Comparison of ENCODE assay signal across 17 cellular contexts in genomic region chr2:148936857-148937450, GRCh38.
DNase-seq lines count a peak whose midpoint lies in the region; ATAC-seq and TF ChIP-seq lines count a peak whose summit lies in the region.
"Had no signal": no experiment of that assay in that cellular context is flagged by ENCODE, and none has a peak within 500 bp of the region (broad histone marks: within the 10 kb centered on the region; RNA-seq: fewer than 3 reads in every experiment).

No MANE protein-coding gene starts in this region.

- peaks cover 2% of the 10 kb centered on the region; the same call in 1 of the 2 replicates for H3F3A ChIP-seq in PC-9 (ENCODE audit: insufficient read depth, low read depth)

- H2BK20ac ChIP-seq in H9 (ENCODE audit: low read depth, low read length, poor library complexity, severe bottlenecking) = no peak overlapping the region

- intact Hi-C loops in PC-9 (cut with micrococcal nuclease; ENCODE audit: unreplicated experiment) = no loop called here
- intact Hi-C loops in heart right ventricle (cut with DNase I) = no loop called here

- ATAC-seq in DND-41 (ENCODE audit: insufficient read depth, low read depth) (0 out of 3 replicates have a peak, but pooled peaks have one; percentile 35), foreskin keratinocyte (no peak), GM19023 (IDR thresholded peaks at IDR 0.05; ENCODE audit: unreplicated experiment) (no peak), T-cell (replicated peaks in 1 of 4) (no peak), heart right ventricle (no peak)
- ATAC-seq: left lobe of liver had no signal

- H3K27me3 ChIP-seq in DND-41 (ENCODE audit: insufficient read depth, low read length, poor library complexity) (peaks cover 8% of the 10 kb centered on the region), H9 (ENCODE audit: insufficient read depth, low read length) (no peaks in the 10 kb centered on the region), PC-9 (ENCODE audit: insufficient read depth, low read depth) (no peaks in the 10 kb centered on the region), foreskin keratinocyte (peaks cover 8% of the 10 kb centered on the region), heart right ventricle (peaks cover 0 to 7% (median 0%) of the 10 kb centered on the region in 7 donors)

- H3K4me3 Mint-ChIP-seq in H9 (no peak overlapping the region), T-cell (no peak overlapping the region)
- H3K4me3 Mint-ChIP-seq: activated naive CD8-positive, alpha-beta T cell treated with anti-CD3 and anti-CD28 coated beads for 36 hours; naive B cell had no signal

- H3K9me3 Mint-ChIP-seq in H9 (no peaks in the 10 kb centered on the region; a peak in 1 of 5 replicates), T-cell (no peaks in the 10 kb centered on the region)
- H3K9me3 Mint-ChIP-seq: activated naive CD8-positive, alpha-beta T cell treated with anti-CD3 and anti-CD28 coated beads for 36 hours; naive B cell had no signal

- H4K8ac ChIP-seq in H9 (replicated peaks; ENCODE audit: insufficient read length, low read depth, low read length) = no peak overlapping the region

- H3K4ac ChIP-seq in H9 (ENCODE audit: low read depth, low read length) = no peak overlapping the region

- H3K4me1 ChIP-seq in DND-41 (ENCODE audit: insufficient read depth, low read length) (no peaks in the 10 kb centered on the region), H9 (ENCODE audit: insufficient read depth, low read length) (no peaks in the 10 kb centered on the region), PC-9 (replicated peaks; ENCODE audit: insufficient read depth) (no peaks in the 10 kb centered on the region), foreskin keratinocyte (no peaks in the 10 kb centered on the region), heart right ventricle (no peaks in the 10 kb centered on the region)

- CTCF ChIA-PET in PC-9 (lab: Charles Lee) = no interaction called here
- CTCF ChIA-PET in T-cell (lab: Charles Lee) = interaction anchor here in 1 of 2 donors (1.0 kb wide), 1 partner anchor 10 kb away, joined by 3 read pairs; no protein-coding TSS in a partner anchor

- DNase-seq in DND-41 (no peak), H9 (no peak), PC-9 (no peak), foreskin keratinocyte (no peak), NCI-H2171 (lab: John Stamatoyannopoulos, UW) (no peak), T-cell (no peak), heart right ventricle (no peak)
- DNase-seq: activated CD4-positive, CD25-positive, alpha-beta regulatory T cell treated with anti-CD3 and anti-CD28 coated beads, Interleukin-2, amount 50 U/mL, for 72 hours; activated naive CD8-positive, alpha-beta T cell treated with anti-CD3 and anti-CD28 coated beads for 36 hours; activated T-cell treated with anti-CD3 and anti-CD28 coated beads for 4 hours; DMS79 treated with DMSO at 0.1 percent for 48 hours; naive B cell; NCI-H2081 treated with DMSO at 0.1 percent for 48 hours; stimulated activated CD4-positive, alpha-beta T cell treated with anti-CD3 and anti-CD28 coated beads, Interleukin-1b, Interleukin-23, amount 100 ng/mL, for 48 hours had no signal

- TF ChIP-seq CTCF in DND-41 (IDR thresholded peaks at IDR 0.05; ENCODE audit: borderline replicate concordance, extremely low read depth, low read length, poor library complexity, severe bottlenecking) (no peak), H9 (conservative IDR thresholded peaks at IDR 0.05) (peak; percentile 41; the same call in 1 of the 3 replicates), PC-9 (conservative IDR thresholded peaks at IDR 0.05) (0 out of 2 replicates have a peak, but pooled peaks have one; percentile 13), foreskin keratinocyte (conservative IDR thresholded peaks at IDR 0.05) (peak; percentile 24), heart right ventricle (IDR thresholded peaks at IDR 0.05) (no peak)

- H3K9me2 ChIP-seq in PC-9 (ENCODE audit: insufficient read depth) = no peaks in the 10 kb centered on the region

- no peak overlapping the region for H3K14ac ChIP-seq in H9 (ENCODE audit: insufficient read depth, low read length)

- no CpG with 5 or more reads among the region's 8 CpGs for WGBS in H9 (ENCODE audit: extremely low coverage, insufficient read length, low lambda C conversion rate)
- WGBS in heart right ventricle, 2 donors = 77 to 80% methylated on average over 8 of the region's 8 CpGs

- no peaks in the 10 kb centered on the region for H3K27me3 Mint-ChIP-seq in H9 (ENCODE audit: low read depth)
- no peaks in the 10 kb centered on the region for H3K27me3 Mint-ChIP-seq in T-cell
- H3K27me3 Mint-ChIP-seq: activated naive CD8-positive, alpha-beta T cell treated with anti-CD3 and anti-CD28 coated beads for 36 hours; naive B cell had no signal

- H3K27ac Mint-ChIP-seq in H9 = no peak overlapping the region
- H3K27ac Mint-ChIP-seq in T-cell = no peak overlapping the region
- H3K27ac Mint-ChIP-seq: activated naive CD8-positive, alpha-beta T cell treated with anti-CD3 and anti-CD28 coated beads for 36 hours; naive B cell had no signal

- no peak overlapping the region for H2BK12ac ChIP-seq in H9 (ENCODE audit: insufficient read length, low read depth, low read length)

- no peaks in the 10 kb centered on the region for H4K20me1 ChIP-seq in DND-41 (ENCODE audit: insufficient read depth, low read length)
- peaks cover 2% of the 10 kb centered on the region for H4K20me1 ChIP-seq in H9 (ENCODE audit: control insufficient read depth, insufficient read depth, insufficient read length)
- no peaks in the 10 kb centered on the region for H4K20me1 ChIP-seq in PC-9 (ENCODE audit: insufficient read depth)

- no peak overlapping the region for H3K27ac ChIP-seq in DND-41 (ENCODE audit: low read length)
- no peak overlapping the region for H3K27ac ChIP-seq in H9 (ENCODE audit: insufficient read length, low read depth, low read length)
- no peak overlapping the region for H3K27ac ChIP-seq in PC-9
- H3K27ac ChIP-seq in foreskin keratinocyte = no peak overlapping the region
- H3K27ac ChIP-seq in heart right ventricle = no peak overlapping the region
- H3K27ac ChIP-seq: HL-60 had no signal

- no peak overlapping the region for H2BK5ac ChIP-seq in H9 (ENCODE audit: insufficient read length, low read length)

- H3K4me3 ChIP-seq in DND-41 (ENCODE audit: low read depth in 1 of 2, low read length in 2 of 2) = no peak overlapping the region
- H3K4me3 ChIP-seq in PC-9 = no peak overlapping the region
- H3K4me3 ChIP-seq in heart right ventricle = no peak overlapping the region

- POLR2A ChIA-PET in PC-9 (lab: Charles Lee; ENCODE audit: unreplicated experiment) (no interaction called here), T-cell (lab: Charles Lee) (no interaction called here)

- no peaks in the 10 kb centered on the region for H3K79me1 ChIP-seq in H9 (ENCODE audit: insufficient read depth, low read depth, low read length, poor library complexity, severe bottlenecking)

- H3K23me2 ChIP-seq in H9 (ENCODE audit: insufficient read length, low read depth, low read length, poor library complexity, severe bottlenecking) = no peaks in the 10 kb centered on the region

- H3K36me3 Mint-ChIP-seq in H9 (ENCODE audit: insufficient read depth in 1 of 3, low read depth in 3 of 3) (peaks cover 2 to 10% (median 6%) of the 10 kb centered on the region in 3 experiments; a peak in 6 of 7 replicates), T-cell (no peaks in the 10 kb centered on the region)
- H3K36me3 Mint-ChIP-seq: activated naive CD8-positive, alpha-beta T cell treated with anti-CD3 and anti-CD28 coated beads for 36 hours; naive B cell had no signal

- no peak overlapping the region for H4K5ac ChIP-seq in H9 (ENCODE audit: insufficient read length, low read depth, low read length)

- H3T11ph ChIP-seq in H9 (ENCODE audit: low read length) = no peak overlapping the region

- no TSS peak for BruUV-seq in PC-9 (replicated peaks; lab: Mats Ljungman, UMichigan)

- H3K9me3 ChIP-seq in DND-41 (ENCODE audit: insufficient read depth, low read length, severe bottlenecking) (no peaks in the 10 kb centered on the region), H9 (ENCODE audit: control insufficient read depth, low read depth, low read length) (no peaks in the 10 kb centered on the region), PC-9 (ENCODE audit: insufficient read depth, low read depth) (no peaks in the 10 kb centered on the region), heart right ventricle (no peaks in the 10 kb centered on the region)

- H4K91ac ChIP-seq in H9 (ENCODE audit: insufficient read length, low read depth, low read length) = no peak overlapping the region

- H2AFZ ChIP-seq in DND-41 (ENCODE audit: low read depth, low read length) = no peak overlapping the region
- H2AFZ ChIP-seq in H9 (ENCODE audit: low read length) = no peak overlapping the region
- H2AFZ ChIP-seq in PC-9 = no peak overlapping the region

- H3K36me3 ChIP-seq in DND-41 (ENCODE audit: insufficient read depth, low read length) (no peaks in the 10 kb centered on the region), PC-9 (ENCODE audit: low read depth) (no peaks in the 10 kb centered on the region), heart right ventricle (no peaks in the 10 kb centered on the region)

- H3K23ac ChIP-seq in H9 (ENCODE audit: insufficient read length, low read depth, low read length) = no peak overlapping the region

- no peak overlapping the region for H2BK120ac ChIP-seq in H9 (ENCODE audit: low read depth, low read length, poor library complexity, severe bottlenecking)

- peaks cover 1 to 3% of the 10 kb centered on the region in 2 experiments for H3K4me1 Mint-ChIP-seq in H9
- no peaks in the 10 kb centered on the region for H3K4me1 Mint-ChIP-seq in T-cell
- H3K4me1 Mint-ChIP-seq: activated naive CD8-positive, alpha-beta T cell treated with anti-CD3 and anti-CD28 coated beads for 36 hours; naive B cell had no signal

- H3K18ac ChIP-seq in H9 (ENCODE audit: insufficient read length, low read depth, low read length) = no peak overlapping the region

- no peak overlapping the region for H3K56ac ChIP-seq in H9 (ENCODE audit: insufficient read length, low read depth, low read length)

- H2AK5ac ChIP-seq in H9 (ENCODE audit: insufficient read length, low read length) = no peak overlapping the region

- H3K79me2 ChIP-seq in DND-41 (ENCODE audit: insufficient read depth, low read length) (no peaks in the 10 kb centered on the region), H9 (ENCODE audit: insufficient read depth, low read length) (no peaks in the 10 kb centered on the region), PC-9 (ENCODE audit: low read depth) (no peaks in the 10 kb centered on the region)

- no peak overlapping the region for H3K9ac ChIP-seq in DND-41 (ENCODE audit: low read depth, low read length)
- H3K9ac ChIP-seq in H9 (ENCODE audit: extremely low read depth, insufficient read length, low read length) = no peak overlapping the region

- no peak overlapping the region for H2BK15ac ChIP-seq in H9 (ENCODE audit: low read depth, low read length)

- H3K4me2 ChIP-seq in DND-41 (ENCODE audit: insufficient read depth, low read length) (no peak overlapping the region), H9 (ENCODE audit: insufficient read depth, insufficient read length, low read length) (no peak overlapping the region), PC-9 (no peak overlapping the region)

Comparison
In these comparisons a context has a peak if more than half of its experiments do, and no peak if none do; other contexts are left out.
1. CTCF ChIP-seq: peak in H9 (single experiment), PC-9 (single experiment) and foreskin keratinocyte (single experiment); none in DND-41 (single experiment) and heart right ventricle (0 of 9).